In genomic region chr13:49347650-49348385, GRCh38 we compare ENCODE assay signal across 22 cellular contexts.
DNase-seq lines count a peak whose midpoint lies in the region; ATAC-seq and TF ChIP-seq lines count a peak whose summit lies in the region.
"Had no signal": no experiment of that assay in that cellular context is flagged by ENCODE, and none has a peak within 500 bp of the region (broad histone marks: within the 10 kb centered on the region; RNA-seq: fewer than 3 reads in every experiment).

No MANE protein-coding gene starts in this region.

- H3K27me3 ChIP-seq in GM23338 (ENCODE audit: insufficient read depth) (no peaks in the 10 kb centered on the region), neural progenitor cell (no peaks in the 10 kb centered on the region)

- peak; percentile 28 for DNase-seq in GM23338 (ENCODE audit: low spot score)
- peak; percentile 69 for DNase-seq in SW480 (ENCODE audit: low spot score)
- DNase-seq in epithelial cell of esophagus (ENCODE audit: low read depth) = peak; percentile 73
- no peak for DNase-seq in neural progenitor cell (ENCODE audit: low spot score)
- no peak for DNase-seq in caudate nucleus (lab: John Stamatoyannopoulos, UW)
- no peak for DNase-seq in Kasumi-1 (lab: John Stamatoyannopoulos, UW)
- DNase-seq in GM10248 (ENCODE audit: extremely low spot score) = no peak
- DNase-seq in GM20000 (ENCODE audit: low spot score) = no peak
- DNase-seq: DMS79, NCI-H1417, NCI-H1694 treated with DMSO at 0.1 percent for 48 hours, NCI-H2081 treated with DMSO at 0.1 percent for 48 hours, NCI-H2171 treated with DMSO at 0.1 percent for 48 hours, NCI-H446, NCI-H526, OCI-M1 had no signal

- H3K4me1 ChIP-seq in GM23338 (ENCODE audit: insufficient read depth) (no peaks in the 10 kb centered on the region; the same call in 1 of the 2 replicates), neural progenitor cell (no peaks in the 10 kb centered on the region)
- H3K4me1 ChIP-seq: A549 had no signal

- H3K9me2 ChIP-seq in GM23338 (ENCODE audit: insufficient read depth) = no peaks in the 10 kb centered on the region

- H3K36me3 Mint-ChIP-seq in GM23338 (ENCODE audit: low read depth) (no peaks in the 10 kb centered on the region), neural progenitor cell (no peaks in the 10 kb centered on the region)

- no peak overlapping the region for H3K9ac ChIP-seq in neural progenitor cell
- H3K9ac ChIP-seq: KMS-11 had no signal

- H3K4me2 ChIP-seq in GM23338 (no peak overlapping the region), neural progenitor cell (no peak overlapping the region)
- H3K4me2 ChIP-seq: A549, KMS-11 had no signal

- no peak overlapping the region for H3K4me3 Mint-ChIP-seq in GM23338
- no peak overlapping the region for H3K4me3 Mint-ChIP-seq in neural progenitor cell
- H3K4me3 Mint-ChIP-seq: B cell had no signal

- CTCF ChIA-PET in GM10248 (lab: Yijun Ruan, JAX) = no interaction called here

- peak; percentile 50 for ATAC-seq in GM23338
- ATAC-seq: A549, HepG2, Right ventricle myocardium inferior had no signal

- POLR2A ChIA-PET in GM10248 (lab: Yijun Ruan, JAX) = no interaction called here

- TF ChIP-seq CTCF in GM23338 (conservative IDR thresholded peaks at IDR 0.05; ENCODE audit: low read depth in 2 of 2) (no peak), epithelial cell of esophagus (IDR thresholded peaks at IDR 0.05; ENCODE audit: insufficient read depth, low read depth, low read length, missing control alignments) (no peak), neural progenitor cell (IDR thresholded peaks at IDR 0.05) (no peak), GM10248 (IDR thresholded peaks at IDR 0.05; ENCODE audit: control extremely low read depth, extremely low read depth, low read depth, missing control alignments) (no peak), GM20000 (IDR thresholded peaks at IDR 0.05; ENCODE audit: extremely low read depth, missing control alignments) (no peak)

- peaks cover 8% of the 10 kb centered on the region for H3K27me3 Mint-ChIP-seq in GM23338 (ENCODE audit: insufficient read depth, low read depth, poor library complexity)
- H3K27me3 Mint-ChIP-seq in neural progenitor cell (ENCODE audit: insufficient read depth, low read depth) = no peaks in the 10 kb centered on the region
- H3K27me3 Mint-ChIP-seq: B cell had no signal

- H3K27ac Mint-ChIP-seq in GM23338 (peak overlapping the region; percentile 8; the same call in 1 of the 2 replicates), neural progenitor cell (peak overlapping the region; percentile 23)
- H3K27ac Mint-ChIP-seq: B cell had no signal

- no peaks in the 10 kb centered on the region for H3K79me2 ChIP-seq in GM23338 (replicated peaks; ENCODE audit: insufficient read depth)
- no peaks in the 10 kb centered on the region for H3K79me2 ChIP-seq in neural progenitor cell (ENCODE audit: low read depth)

- H2AFZ ChIP-seq in GM23338 (peak overlapping the region; percentile 91), neural progenitor cell (replicated peaks) (peak overlapping the region; percentile 54)

- H3F3A ChIP-seq in GM23338 (replicated peaks; ENCODE audit: low read depth) (no peaks in the 10 kb centered on the region), neural progenitor cell (ENCODE audit: low read depth) (no peaks in the 10 kb centered on the region)

- no peaks in the 10 kb centered on the region for H3K36me3 ChIP-seq in GM23338 (ENCODE audit: insufficient read depth)
- H3K36me3 ChIP-seq in neural progenitor cell = no peaks in the 10 kb centered on the region

- H3K4me1 Mint-ChIP-seq in GM23338 (peaks cover 9% of the 10 kb centered on the region), neural progenitor cell (peaks cover 2% of the 10 kb centered on the region)
- H3K4me1 Mint-ChIP-seq: B cell had no signal

- peak overlapping the region; percentile 72; the same call in 1 of the 2 replicates for H3K27ac ChIP-seq in GM23338 (ENCODE audit: low read depth)
- no peak overlapping the region for H3K27ac ChIP-seq in neural progenitor cell
- no peak overlapping the region for H3K27ac ChIP-seq in caudate nucleus (ENCODE audit: low read depth, low read length)
- H3K27ac ChIP-seq: A549, HL-60, KMS-11 had no signal

- H3K4me3 ChIP-seq in GM23338 (no peak overlapping the region), epithelial cell of esophagus (ENCODE audit: low read length) (no peak overlapping the region), neural progenitor cell (no peak overlapping the region)
- H3K4me3 ChIP-seq: A549 had no signal

- no peaks in the 10 kb centered on the region for H3K9me3 ChIP-seq in neural progenitor cell (ENCODE audit: low read depth)
- H3K9me3 ChIP-seq: A549 had no signal

- H4K20me1 ChIP-seq in GM23338 (replicated peaks; ENCODE audit: insufficient read depth) = no peaks in the 10 kb centered on the region
- H4K20me1 ChIP-seq in neural progenitor cell (ENCODE audit: low read depth) = no peaks in the 10 kb centered on the region

- H3K9me3 Mint-ChIP-seq in GM23338 (no peaks in the 10 kb centered on the region), neural progenitor cell (no peaks in the 10 kb centered on the region)

TF ChIP-seq in GM23338, 12 proteins besides CTCF, POLR2A, EP300 and RAD21 (continues in another document):
- TF ChIP-seq EZH2 (IDR thresholded peaks at IDR 0.05; ENCODE audit: low read depth, unreplicated experiment) = no peak
- TF ChIP-seq ZNF331 (CRISPR knock-in tag; IDR thresholded peaks at IDR 0.05; ENCODE audit: low read depth) = no peak
- TF ChIP-seq NANOG (IDR thresholded peaks at IDR 0.05; ENCODE audit: borderline replicate concordance) = no peak
- TF ChIP-seq JUNB (IDR thresholded peaks at IDR 0.05; ENCODE audit: unreplicated experiment) = no peak
- TF ChIP-seq ETS1 (IDR thresholded peaks at IDR 0.05) = no peak
- no peak for TF ChIP-seq STAT1 (IDR thresholded peaks at IDR 0.05; ENCODE audit: unreplicated experiment)
- TF ChIP-seq CREB1 (CRISPR knock-in tag; IDR thresholded peaks at IDR 0.05; ENCODE audit: low read depth) = no peak

Comparison
In these comparisons a context has a peak if more than half of its experiments do, and no peak if none do; other contexts are left out.
1. DNase-seq: peak in GM23338 (single experiment), SW480 (single experiment) and epithelial cell of esophagus (single experiment); none in neural progenitor cell (single experiment), caudate nucleus (0 of 61), Kasumi-1 (0 of 2), GM10248 (single experiment) and GM20000 (single experiment).